ENCODE assay signal across 29 cellular contexts in the genomic region with DNA sequence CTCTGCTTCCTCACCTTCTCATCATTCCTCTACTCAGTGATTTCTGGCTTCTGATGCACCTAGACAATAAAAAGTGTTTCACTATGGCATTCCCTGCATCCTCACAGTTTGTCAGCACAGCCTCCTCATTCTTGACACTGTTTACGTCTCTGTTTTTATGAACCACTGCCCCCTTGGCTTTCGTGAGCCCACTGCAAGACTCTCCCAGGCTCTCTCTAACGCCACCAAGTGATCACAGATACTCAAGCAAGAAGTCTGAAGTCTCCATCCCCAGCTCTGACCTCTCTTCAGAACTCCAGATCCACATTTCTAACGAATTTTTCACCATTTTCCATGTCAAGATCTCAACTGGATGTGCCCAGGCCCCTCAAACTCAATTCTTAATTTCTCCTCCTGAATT. TPM values are rescaled to one million over a fixed set of nuclear protein-coding genes. Genes with fewer than 3 reads are reported as not detected.
DNase-seq lines count a peak whose midpoint lies in the region; ATAC-seq, FAIRE-seq and TF ChIP-seq lines count a peak whose summit lies in the region.
"Had no signal": no experiment of that assay in that cellular context is flagged by ENCODE, and none has a peak within 500 bp of the region (broad histone marks: within the 10 kb centered on the region; RNA-seq: fewer than 3 reads in every experiment).

No MANE protein-coding gene starts in this region.

- FAIRE-seq in A549 (lab: Jason Lieb, UNC): no peak
- FAIRE-seq: frontal cortex had no signal

- TF ChIP-seq EP300 in A549 (IDR thresholded peaks at IDR 0.05): no peak

- H3K79me2 ChIP-seq in OCI-LY3 (ENCODE audit: low read length) (peaks cover 10% of the 10 kb centered on the region), Karpas-422 (ENCODE audit: low read length) (no peaks in the 10 kb centered on the region)

- no peaks in the 10 kb centered on the region for H3K9me3 ChIP-seq in A549
- no peaks in the 10 kb centered on the region for H3K9me3 ChIP-seq in OCI-LY3 (ENCODE audit: insufficient read depth, low read length)
- H3K9me3 ChIP-seq in mesenchymal stem cell (ENCODE audit: control insufficient read depth, low read length): no peaks in the 10 kb centered on the region
- no peaks in the 10 kb centered on the region for H3K9me3 ChIP-seq in Karpas-422 (ENCODE audit: low read length)
- H3K9me3 ChIP-seq: right lobe of liver had no signal

- H3K4me2 ChIP-seq in A549: no peak overlapping the region
- H3K4me2 ChIP-seq in OCI-LY3 (ENCODE audit: low read length): no peak overlapping the region
- no peak overlapping the region for H3K4me2 ChIP-seq in mesenchymal stem cell (ENCODE audit: low read length, poor library complexity, severe bottlenecking)
- no peak overlapping the region for H3K4me2 ChIP-seq in Karpas-422 (ENCODE audit: low read depth, low read length, poor library complexity, severe bottlenecking)

- H4K91ac ChIP-seq in mesenchymal stem cell (ENCODE audit: low read length): no peak overlapping the region

- no peak overlapping the region for H2BK12ac ChIP-seq in mesenchymal stem cell (ENCODE audit: low read length in 2 of 2)

- ATAC-seq in A549: peak; percentile 30 to 39; a peak in 2 of 6 replicates
- ATAC-seq: activated T-cell treated with anti-CD3 and anti-CD28 coated beads, Interleukin-2, amount 50 U/mL, for 72 hours; esophagus mucosa; right lobe of liver had no signal

- TF ChIP-seq POLR2A in A549 (IDR thresholded peaks at IDR 0.05; ENCODE audit: low read length): no peak

- H2BK120ac ChIP-seq in mesenchymal stem cell (ENCODE audit: low read depth, low read length): no peak overlapping the region

- no peak overlapping the region for H2BK15ac ChIP-seq in mesenchymal stem cell (ENCODE audit: low read depth, poor library complexity, severe bottlenecking)

- TF ChIP-seq CTCF in A549 (IDR thresholded peaks at IDR 0.05): no peak
- peak; percentile 12; the same call in 1 of the 2 replicates for TF ChIP-seq CTCF in GM12875 (IDR thresholded peaks at IDR 0.05; ENCODE audit: borderline replicate concordance, insufficient read depth, low read depth, low read length)
- peak; percentile 20; the same call in 1 of the 2 replicates for TF ChIP-seq CTCF in OCI-LY3 (IDR thresholded peaks at IDR 0.05; ENCODE audit: low read depth, low read length)

- H3K36me3 ChIP-seq in OCI-LY3 (replicated peaks; ENCODE audit: low read depth, low read length) (peaks cover 11% of the 10 kb centered on the region), mesenchymal stem cell (ENCODE audit: control insufficient read depth in 1 of 2, insufficient read depth in 2 of 2, low read depth in 1 of 2, low read length in 2 of 2) (no peaks in the 10 kb centered on the region), Karpas-422 (ENCODE audit: insufficient read depth, low read length) (no peaks in the 10 kb centered on the region)
- H3K36me3 ChIP-seq: right lobe of liver had no signal

- H4K20me1 ChIP-seq in OCI-LY3 (ENCODE audit: insufficient read depth, low read length) (no peaks in the 10 kb centered on the region), Karpas-422 (ENCODE audit: insufficient read depth, low read depth, low read length) (no peaks in the 10 kb centered on the region)

- H2AFZ ChIP-seq in OCI-LY3 (ENCODE audit: low read depth, low read length) (no peak overlapping the region), mesenchymal stem cell (ENCODE audit: low read depth, low read length) (no peak overlapping the region), Karpas-422 (ENCODE audit: low read length) (no peak overlapping the region)

- H3K18ac ChIP-seq in mesenchymal stem cell (ENCODE audit: low read depth in 1 of 2, low read length in 2 of 2): no peak overlapping the region

- WGBS in A549 (ENCODE audit: missing lambda C conversion rate): 3% methylated on average over 4 of the region's 4 CpGs
- 8% methylated on average over 4 of the region's 4 CpGs for WGBS in mesenchymal stem cell

- H3K9ac ChIP-seq in OCI-LY3 (ENCODE audit: low read length): no peak overlapping the region
- no peak overlapping the region for H3K9ac ChIP-seq in mesenchymal stem cell (ENCODE audit: low read length)
- no peak overlapping the region for H3K9ac ChIP-seq in Karpas-422 (ENCODE audit: low read length)

- no peak for DNase-seq in A549 (ENCODE audit: low read depth in 1 of 2, low spot score in 1 of 2)
- DNase-seq in iPS-NIHi7 (ENCODE audit: extremely low spot score): peak; percentile 57
- no peak for DNase-seq in NOMO-1 (lab: John Stamatoyannopoulos, UW; ENCODE audit: unreplicated experiment in 2 of 2)
- no peak for DNase-seq in mesenchymal stem cell
- no peak for DNase-seq in Karpas-422
- DNase-seq in stimulated activated CD4-positive, alpha-beta T cell treated with anti-CD3 and anti-CD28 coated beads, Interleukin-1b, Interleukin-23, amount 100 ng/mL, for 48 hours: no peak
- DNase-seq: ACHN; activated naive CD4-positive, alpha-beta T cell treated with anti-CD3 and anti-CD28 coated beads, Interleukin-2, amount 50 U/mL, for 16 hours; activated T-cell treated with anti-CD3 and anti-CD28 coated beads, Interleukin-2, amount 50 U/mL, for 72 hours; aorta; cerebellar nuclear complex; DMS153; effector CD8-positive, alpha-beta T cell; hypothalamus; KG1; mammary epithelial cell; NCI-H1930; NK-92 treated with Interleukin-12 subunit alpha and Interleukin-12 subunit beta, amount 100 ng/mL, for 24 hours; right lobe of liver; substantia nigra had no signal

- H3K14ac ChIP-seq in mesenchymal stem cell (ENCODE audit: low read length in 2 of 2): no peak overlapping the region

- no peaks in the 10 kb centered on the region for H3K79me1 ChIP-seq in mesenchymal stem cell (replicated peaks; ENCODE audit: low read length, poor library complexity, severe bottlenecking)

- POLR2A ChIA-PET in A549 (lab: Yijun Ruan, JAX): no interaction called here

- H3K4me1 ChIP-seq in A549: no peaks in the 10 kb centered on the region
- no peaks in the 10 kb centered on the region for H3K4me1 ChIP-seq in OCI-LY3 (ENCODE audit: low read length)
- H3K4me1 ChIP-seq in mesenchymal stem cell (ENCODE audit: control insufficient read depth, insufficient read depth, low read depth, low read length): no peaks in the 10 kb centered on the region
- H3K4me1 ChIP-seq in Karpas-422 (ENCODE audit: low read length): no peaks in the 10 kb centered on the region
- H3K4me1 ChIP-seq: right lobe of liver had no signal

- H3K9me2 ChIP-seq in Karpas-422 (replicated peaks; ENCODE audit: insufficient read depth, low read length): no peaks in the 10 kb centered on the region

- no peak overlapping the region for H3K4me3 ChIP-seq in A549
- no peak overlapping the region for H3K4me3 ChIP-seq in GM12875 (ENCODE audit: low read depth, low read length)
- no peak overlapping the region for H3K4me3 ChIP-seq in OCI-LY3 (ENCODE audit: low read length)
- H3K4me3 ChIP-seq in mesenchymal stem cell (ENCODE audit: insufficient read depth in 1 of 2, low read depth in 1 of 2, low read length in 2 of 2): no peak overlapping the region
- no peak overlapping the region for H3K4me3 ChIP-seq in Karpas-422 (ENCODE audit: low read length)
- H3K4me3 ChIP-seq: right lobe of liver had no signal

- H2AK5ac ChIP-seq in mesenchymal stem cell (ENCODE audit: low read length, severe bottlenecking): no peak overlapping the region

- H2BK5ac ChIP-seq in mesenchymal stem cell (ENCODE audit: low read depth, low read length, poor library complexity, severe bottlenecking): no peak overlapping the region

- no peak overlapping the region for H4K8ac ChIP-seq in mesenchymal stem cell (ENCODE audit: low read length)

- no peak overlapping the region for H3K4ac ChIP-seq in mesenchymal stem cell (ENCODE audit: low read depth in 1 of 2, low read length in 2 of 2)

- CTCF ChIA-PET in A549 (lab: Yijun Ruan, JAX): interaction anchor here (0.5 to 0.6 kb wide), 2 partner anchors 10 to 98 kb away, joined by 3 read pairs; no protein-coding TSS in a partner anchor

- H3K27ac ChIP-seq in A549 (no peak overlapping the region), OCI-LY3 (ENCODE audit: low read length) (no peak overlapping the region), mesenchymal stem cell (ENCODE audit: low read length, poor library complexity, severe bottlenecking) (no peak overlapping the region), Karpas-422 (ENCODE audit: low read length) (no peak overlapping the region)
- H3K27ac ChIP-seq: C4-2B, right lobe of liver had no signal

- no peak overlapping the region for H3K23ac ChIP-seq in mesenchymal stem cell (ENCODE audit: low read length in 2 of 2)

- no peaks in the 10 kb centered on the region for H3K27me3 ChIP-seq in OCI-LY3 (ENCODE audit: low read depth, low read length)
- H3K27me3 ChIP-seq in mesenchymal stem cell (ENCODE audit: control insufficient read depth in 1 of 2, insufficient read depth in 1 of 2, low read length in 2 of 2): peaks cover 17 to 33% of the 10 kb centered on the region in 2 experiments
- no peaks in the 10 kb centered on the region for H3K27me3 ChIP-seq in Karpas-422 (ENCODE audit: low read length)
- H3K27me3 ChIP-seq: right lobe of liver had no signal

- no peak for TF ChIP-seq RAD21 in A549 (conservative IDR thresholded peaks at IDR 0.05 in 1 of 2, IDR thresholded peaks at IDR 0.05 in 1 of 2)

TF ChIP-seq in A549, 52 proteins besides CTCF, POLR2A, EP300 and RAD21 (continues in another document):
- TF ChIP-seq NPAS2 (CRISPR knock-in tag; IDR thresholded peaks at IDR 0.05; ENCODE audit: borderline replicate concordance) (no peak), HOXA7 (CRISPR knock-in tag; IDR thresholded peaks at IDR 0.05) (no peak), POLR2AphosphoS2 (conservative IDR thresholded peaks at IDR 0.05; ENCODE audit: low read length) (no peak)

RNA-seq across cellular contexts. Expression of a gene that starts 8.9 kb away (rescaled TPM):
- polyA plus RNA-seq in A549 (2011; rRNA removed) (0.48 and 0.49 TPM in 2 replicates), A549 (2017; fragmentation: RNase III; extraction: RNeasy Plus Mini Kit Qiagen cat#74134 plus additional on column Dnase treatment) (0.04 to 0.05 TPM (median 0.04 TPM) in 3 replicates)
- polyA plus RNA-seq in A549 (2012; cell fraction: cytosol; rRNA removed): 0.11 and 0.16 TPM in 2 replicates
- polyA plus RNA-seq in A549 (2012; cell fraction: nucleus; rRNA removed): 0.06 and 0.11 TPM in 2 replicates
- polyA minus RNA-seq in A549 (2011; rRNA and poly(A)+ RNA removed): 0.25 and 0.34 TPM in 2 replicates
- 0.11 TPM for polyA plus RNA-seq in mesenchymal stem cell (2013, experiment 1 of 2)
- polyA plus RNA-seq in mesenchymal stem cell (2013, experiment 2 of 2): 0.10 TPM
- not detected in 2 replicates for total RNA-seq in Karpas-422 (2014; rRNA removed; shearing (Covaris generic); ENCODE audit: low replicate concordance)
- total RNA-seq: HT-29 had no signal

RNA-seq across cellular contexts. Expression of a gene that starts 52.5 kb away (rescaled TPM):
- polyA plus RNA-seq in A549 (2011; rRNA removed): not detected in 2 replicates
- not detected in 2 replicates for polyA plus RNA-seq in A549 (2012; cell fraction: cytosol; rRNA removed)
- polyA plus RNA-seq in A549 (2012; cell fraction: nucleus; rRNA removed): 0.54 TPM in 1 of 2 replicates, not detected in the other
- polyA plus RNA-seq in A549 (2017; fragmentation: RNase III; extraction: RNeasy Plus Mini Kit Qiagen cat#74134 plus additional on column Dnase treatment): not detected in 3 replicates
- polyA minus RNA-seq in A549 (2011; rRNA and poly(A)+ RNA removed): not detected in 2 replicates
- polyA plus RNA-seq in mesenchymal stem cell (2013, experiment 1 of 2): not detected
- polyA plus RNA-seq in mesenchymal stem cell (2013, experiment 2 of 2): not detected
- 0.25 TPM in 1 of 2 replicates, not detected in the other for total RNA-seq in Karpas-422 (2014; rRNA removed; shearing (Covaris generic); ENCODE audit: low replicate concordance)
- total RNA-seq: activated T-cell treated with anti-CD3 and anti-CD28 coated beads, Interleukin-2, amount 50 U/mL, for 72 hours; esophagus mucosa; frontal cortex; HT-29; kidney epithelial cell; mammary epithelial cell; osteocyte; right lobe of liver had no signal
- polyA plus RNA-seq: aorta, mammary epithelial cell, urinary bladder had no signal
